ENCODE assay signal across 10 cellular contexts in genomic region chr13:79749985-79750551, GRCh38.
DNase-seq lines count a peak whose midpoint lies in the region; ATAC-seq and TF ChIP-seq lines count a peak whose summit lies in the region.
"Had no signal": no experiment of that assay in that cellular context is flagged by ENCODE, and none has a peak within 500 bp of the region (broad histone marks: within the 10 kb centered on the region; RNA-seq: fewer than 3 reads in every experiment).

No MANE protein-coding gene starts in this region.

- POLR2A ChIA-PET in PC-3 (lab: Charles Lee; ENCODE audit: unreplicated experiment) = interaction anchor here (0.5 to 0.6 kb wide), 2 partner anchors 30 to 580 kb away, joined by 4 to 14 read pairs; no protein-coding TSS in a partner anchor

- no peaks in the 10 kb centered on the region for H3K4me1 ChIP-seq in PC-3 (ENCODE audit: insufficient read depth, low read length)
- peaks cover 18% of the 10 kb centered on the region for H3K4me1 ChIP-seq in neuron (ENCODE audit: insufficient read depth, low read length)
- no peaks in the 10 kb centered on the region for H3K4me1 ChIP-seq in MM.1S (ENCODE audit: low read length)

- no peaks in the 10 kb centered on the region for H3K79me2 ChIP-seq in PC-3 (ENCODE audit: low read length)
- no peaks in the 10 kb centered on the region for H3K79me2 ChIP-seq in MM.1S (ENCODE audit: low read length)

- H3K27ac ChIP-seq in PC-3 (ENCODE audit: low read length) (no peak overlapping the region), MM.1S (ENCODE audit: low read length) (no peak overlapping the region)

- H3K4me2 ChIP-seq in PC-3 (ENCODE audit: low read length) (no peak overlapping the region), MM.1S (ENCODE audit: low read depth, low read length) (no peak overlapping the region)

- H3F3A ChIP-seq in PC-3 (ENCODE audit: low read length, unreplicated experiment) (no peaks in the 10 kb centered on the region), MM.1S (ENCODE audit: insufficient read depth, low read length) (no peaks in the 10 kb centered on the region)

- no TSS peak for BruUV-seq in PC-3 (replicated peaks; lab: Mats Ljungman, UMichigan)

- H3K4me3 ChIP-seq in AG10803 (ENCODE audit: low read length) (no peak overlapping the region), PC-3 (ENCODE audit: low read length) (no peak overlapping the region), fibroblast of pulmonary artery (replicated peaks; ENCODE audit: low read depth, low read length) (no peak overlapping the region), neuron (ENCODE audit: low read length) (no peak overlapping the region), MM.1S (ENCODE audit: low read length) (no peak overlapping the region)

- intact Hi-C loops in PC-3 (cut with micrococcal nuclease) = no loop called here

- no peaks in the 10 kb centered on the region for H4K20me1 ChIP-seq in PC-3 (ENCODE audit: low read length)
- H4K20me1 ChIP-seq in MM.1S (ENCODE audit: insufficient read depth, low read length) = no peaks in the 10 kb centered on the region

- H2AFZ ChIP-seq in PC-3 (ENCODE audit: low read length) = no peak overlapping the region
- peak overlapping the region; percentile 28 for H2AFZ ChIP-seq in neuron (ENCODE audit: low read depth, low read length)
- H2AFZ ChIP-seq in MM.1S (ENCODE audit: low read length) = no peak overlapping the region

- H3K36me3 ChIP-seq in PC-3 (ENCODE audit: low read depth, low read length) = no peaks in the 10 kb centered on the region
- no peaks in the 10 kb centered on the region for H3K36me3 ChIP-seq in neuron (ENCODE audit: insufficient read depth, low read length)
- H3K36me3 ChIP-seq in MM.1S (replicated peaks; ENCODE audit: insufficient read depth, low read length) = no peaks in the 10 kb centered on the region

- no peaks in the 10 kb centered on the region for H3K9me3 ChIP-seq in PC-3 (ENCODE audit: low read length)
- no peaks in the 10 kb centered on the region for H3K9me3 ChIP-seq in neuron (ENCODE audit: low read length)
- H3K9me3 ChIP-seq in MM.1S (replicated peaks; ENCODE audit: insufficient read depth, low read length) = no peaks in the 10 kb centered on the region

- TF ChIP-seq CTCF in AG10803 (conservative IDR thresholded peaks at IDR 0.05; ENCODE audit: low read length) (no peak), PC-3 (conservative IDR thresholded peaks at IDR 0.05; ENCODE audit: low read depth, low read length) (no peak), fibroblast of pulmonary artery (IDR thresholded peaks at IDR 0.05; ENCODE audit: low read length, missing control alignments) (no peak), MM.1S (IDR thresholded peaks at IDR 0.05; ENCODE audit: low read length) (no peak)

- H3K27me3 ChIP-seq in PC-3 (ENCODE audit: low read length) (no peaks in the 10 kb centered on the region), neuron (ENCODE audit: insufficient read depth, low read length) (no peaks in the 10 kb centered on the region), MM.1S (replicated peaks; ENCODE audit: insufficient read depth, low read length) (no peaks in the 10 kb centered on the region)

- peak; percentile 100 for DNase-seq in AG10803 (ENCODE audit: low read depth)
- peak; percentile 28 for DNase-seq in PC-3
- peak; percentile 99 for DNase-seq in fibroblast of pulmonary artery (ENCODE audit: low read depth)
- no peak for DNase-seq in central memory CD4-positive, alpha-beta T cell
- DNase-seq in MM.1S = no peak
- DNase-seq: DMS79 treated with DMSO at 0.1 percent for 48 hours, NCI-H524 treated with DMSO at 0.1 percent for 48 hours had no signal

- peak; percentile 64 for ATAC-seq in PC-3
- no peak for ATAC-seq in HG02938 (IDR thresholded peaks at IDR 0.05; ENCODE audit: unreplicated experiment)
- no peak for ATAC-seq in GM18868 (IDR thresholded peaks at IDR 0.05; ENCODE audit: unreplicated experiment)

- no peaks in the 10 kb centered on the region for H3K9me2 ChIP-seq in PC-3 (replicated peaks; ENCODE audit: low read length)
- no peaks in the 10 kb centered on the region for H3K9me2 ChIP-seq in MM.1S (replicated peaks; ENCODE audit: insufficient read depth, low read length)

- H3K9ac ChIP-seq in PC-3 (ENCODE audit: low read length) (no peak overlapping the region), MM.1S (ENCODE audit: low read length) (no peak overlapping the region)

- CTCF ChIA-PET in PC-3 (lab: Charles Lee) = no interaction called here

Comparison
In these comparisons a context has a peak if more than half of its experiments do, and no peak if none do; other contexts are left out.
1. DNase-seq: peak in AG10803 (single experiment), PC-3 (single experiment) and fibroblast of pulmonary artery (single experiment); none in central memory CD4-positive, alpha-beta T cell (single experiment) and MM.1S (single experiment).